8 cellular contexts compared by ENCODE assay signal in the genomic region with DNA sequence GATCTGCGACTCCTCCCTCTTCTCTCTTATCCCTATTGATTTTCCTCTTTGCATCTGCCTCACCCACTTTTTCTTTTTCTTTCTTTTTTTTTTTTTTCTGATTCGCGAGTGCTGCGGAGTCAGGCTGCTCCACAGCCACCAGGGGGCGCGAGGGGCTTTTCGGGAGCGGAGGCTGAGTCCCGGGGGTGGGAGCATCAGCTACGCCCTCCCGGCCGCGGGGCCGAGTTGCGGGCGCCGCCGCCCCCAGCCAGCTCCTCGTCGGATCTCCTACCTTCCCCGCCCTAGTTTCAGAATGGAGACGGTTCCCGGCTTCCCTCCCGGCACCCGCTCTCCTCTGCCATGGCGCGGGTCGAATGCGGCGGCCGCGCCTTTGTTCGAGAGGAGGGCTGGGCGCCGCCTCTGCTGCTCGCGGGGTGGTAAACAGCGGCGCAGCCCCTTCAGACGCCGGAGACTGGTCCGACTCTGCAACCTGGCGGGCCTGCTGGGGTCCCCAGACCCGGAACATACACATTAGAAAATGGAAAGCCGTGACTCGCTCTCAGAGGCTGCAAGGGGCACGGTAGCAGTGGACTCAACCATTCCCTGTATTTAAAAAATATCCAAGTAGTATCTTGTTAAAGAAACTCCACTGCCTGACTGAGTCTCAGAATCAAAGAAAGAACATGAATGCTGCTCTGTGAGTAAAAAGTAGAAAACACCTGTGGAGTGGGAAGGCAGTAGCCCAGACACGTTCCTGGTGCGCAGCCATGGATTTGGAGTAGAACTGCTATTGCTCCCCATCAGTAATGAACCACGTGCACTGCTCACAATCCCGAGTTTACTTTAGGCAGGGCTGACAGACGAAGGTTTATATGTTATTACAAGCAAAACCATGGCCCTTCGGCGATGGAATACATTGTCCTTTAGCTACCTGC. TPM values are rescaled to one million over a fixed set of nuclear protein-coding genes. Genes with fewer than 3 reads are reported as not detected.
DNase-seq lines count a peak whose midpoint lies in the region; ATAC-seq and TF ChIP-seq lines count a peak whose summit lies in the region.

No MANE protein-coding gene starts in this region.

- H3K4me3 ChIP-seq in Panc1 (ENCODE audit: low read depth in 2 of 2, low read length in 2 of 2), result peak overlapping the region; percentile 51 to 61
- H3K4me3 ChIP-seq in fibroblast of pulmonary artery (replicated peaks; ENCODE audit: low read depth, low read length), result peak overlapping the region; percentile 80

- in situ Hi-C loops in Panc1 (cut with HindIII; ENCODE audit: low pct_unique_long_range_greater_than_20kb, low sequenced_read_pairs), result no loop called here

- TF ChIP-seq RAD21 in Ishikawa (IDR thresholded peaks at IDR 0.05; ENCODE audit: low read depth), result peak; percentile 44

- H3K27ac Mint-ChIP-seq in nephron, result peak overlapping the region; percentile 75 to 96 (median 89)

- peak overlapping the region; percentile 93 for H3K4me3 Mint-ChIP-seq in nephron

- peak; percentile 90 for ATAC-seq in GM21717 (IDR thresholded peaks at IDR 0.05; ENCODE audit: unreplicated experiment)
- peak; percentile 90 for ATAC-seq in Panc1

- no peaks in the 10 kb centered on the region for H3K36me3 ChIP-seq in Panc1 (ENCODE audit: control insufficient read depth, insufficient read depth, low read length)

- TF ChIP-seq CTCF in Panc1 (IDR thresholded peaks at IDR 0.05) (peak; percentile 96), fibroblast of pulmonary artery (IDR thresholded peaks at IDR 0.05; ENCODE audit: low read length, missing control alignments) (peak; percentile 79), nephron (IDR thresholded peaks at IDR 0.05; ENCODE audit: unreplicated experiment in 3 of 3) (peak; percentile 91 to 96 (median 95))

- intact Hi-C loops in Panc1 (cut with micrococcal nuclease; ENCODE audit: unreplicated experiment), result loop anchor here (1.0 kb wide), 1 partner anchor 124 kb away; no protein-coding TSS in a partner anchor

- peaks cover 38% of the 10 kb centered on the region for H3K4me1 Mint-ChIP-seq in nephron

- H3K36me3 Mint-ChIP-seq in nephron (ENCODE audit: low read depth), result no peaks in the 10 kb centered on the region

- CTCF ChIA-PET in Panc1 (lab: Charles Lee), result interaction anchor here (0.6 to 0.7 kb wide), 3 partner anchors 123 to 182 kb away, joined by 4 to 5 read pairs (median 5); no protein-coding TSS in a partner anchor

- no peak overlapping the region for H3K27ac ChIP-seq in Panc1 (ENCODE audit: low read length)

- no peak for TF ChIP-seq EP300 in Ishikawa (IDR thresholded peaks at IDR 0.05; ENCODE audit: borderline replicate concordance)

- DNase-seq in DMS153 treated with DMSO at 0.1 percent for 48 hours (lab: John Stamatoyannopoulos, UW; ENCODE audit: unreplicated experiment) (peak; percentile 33), Panc1 (ENCODE audit: low read depth, low spot score) (no peak), fibroblast of pulmonary artery (ENCODE audit: low read depth) (peak; percentile 91)
- peak; percentile 46 for DNase-seq in activated T-helper 9 cell treated with anti-CD3 and anti-CD28 coated beads, Interleukin-2, amount 50 U/mL, for 16 hours (ENCODE audit: low read depth)
- peak; percentile 64 for DNase-seq in stimulated activated naive CD4-positive, alpha-beta T cell treated with Interleukin-2 at 50 U/mL for 16 hours (lab: John Stamatoyannopoulos, UW)

- POLR2A ChIA-PET in Panc1 (lab: Charles Lee), result interaction anchor here (0.7 kb wide), 1 partner anchor 124 kb away, joined by 3 read pairs; no protein-coding TSS in a partner anchor

- no peaks in the 10 kb centered on the region for H3K9me3 Mint-ChIP-seq in nephron

- H3K27me3 ChIP-seq in Panc1 (ENCODE audit: control insufficient read depth, insufficient read depth, low read length), result peaks cover 14% of the 10 kb centered on the region

- H3K9me3 ChIP-seq in Panc1 (ENCODE audit: control insufficient read depth, insufficient read depth, low read depth, low read length), result no peaks in the 10 kb centered on the region

- peaks cover 38% of the 10 kb centered on the region for H3K27me3 Mint-ChIP-seq in nephron (ENCODE audit: low read depth)

- no TSS peak for BruUV-seq in Panc1 (replicated peaks; lab: Mats Ljungman, UMichigan)

- peaks cover 6% of the 10 kb centered on the region; the same call in 1 of the 2 replicates for H3K4me1 ChIP-seq in Panc1 (ENCODE audit: control insufficient read depth, insufficient read depth, low read length)

TF ChIP-seq in Ishikawa, 13 proteins besides CTCF, POLR2A, EP300 and RAD21:
- TF ChIP-seq ZBTB7A (IDR thresholded peaks at IDR 0.05; ENCODE audit: low read depth), result peak; percentile 52; the same call in 1 of the 2 replicates
- TF ChIP-seq, protein P1, sequence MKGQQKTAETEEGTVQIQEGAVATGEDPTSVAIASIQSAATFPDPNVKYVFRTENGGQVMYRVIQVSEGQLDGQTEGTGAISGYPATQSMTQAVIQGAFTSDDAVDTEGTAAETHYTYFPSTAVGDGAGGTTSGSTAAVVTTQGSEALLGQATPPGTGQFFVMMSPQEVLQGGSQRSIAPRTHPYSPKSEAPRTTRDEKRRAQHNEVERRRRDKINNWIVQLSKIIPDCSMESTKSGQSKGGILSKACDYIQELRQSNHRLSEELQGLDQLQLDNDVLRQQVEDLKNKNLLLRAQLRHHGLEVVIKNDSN (IDR thresholded peaks at IDR 0.05), result no peak

RNA-seq across cellular contexts. Expression of a gene that starts 55.7 kb away (rescaled TPM):
- total RNA-seq in Panc1 (2021; ENCODE audit: unreplicated experiment), result 1.1 TPM
- polyA plus RNA-seq in Panc1 (2012; ENCODE audit: insufficient read length), result 0.41 TPM
